11 cellular contexts compared by ENCODE assay signal in genomic region chr1:8540266-8540926, GRCh38.
DNase-seq lines count a peak whose midpoint lies in the region; ATAC-seq, FAIRE-seq and TF ChIP-seq lines count a peak whose summit lies in the region.
"Had no signal": no experiment of that assay in that cellular context is flagged by ENCODE, and none has a peak within 500 bp of the region (broad histone marks: within the 10 kb centered on the region; RNA-seq: fewer than 3 reads in every experiment).

No MANE protein-coding gene starts in this region.

- 69 to 89% methylated on average over 3 of the region's 3 CpGs for WGBS in body of pancreas, 2 donors

- H3K4me3 ChIP-seq in ACC112 (ENCODE audit: low read depth, low read length): no peak overlapping the region
- H3K4me3 ChIP-seq in breast epithelium: no peak overlapping the region
- no peak overlapping the region for H3K4me3 ChIP-seq in body of pancreas
- H3K4me3 ChIP-seq: PC-9 had no signal

- TF ChIP-seq CTCF in breast epithelium (IDR thresholded peaks at IDR 0.05): no peak
- TF ChIP-seq CTCF in body of pancreas (IDR thresholded peaks at IDR 0.05): no peak

- DNase-seq in breast epithelium (ENCODE audit: low spot score in 2 of 2): no peak
- no peak for DNase-seq in memory B cell (ENCODE audit: low spot score in 2 of 2)
- no peak for DNase-seq in T-cell
- no peak for DNase-seq in RCC 7860 (ENCODE audit: low spot score)
- no peak for DNase-seq in body of pancreas
- DNase-seq: COR-L47; effector memory CD4-positive, alpha-beta T cell; PC-9 had no signal

- H3K9me3 ChIP-seq in breast epithelium: no peaks in the 10 kb centered on the region
- no peaks in the 10 kb centered on the region for H3K9me3 ChIP-seq in body of pancreas

- no peak for FAIRE-seq in RCC 7860 (lab: Jason Lieb, UNC)

- H3K4me1 Mint-ChIP-seq in memory B cell (peaks cover 14% of the 10 kb centered on the region), T-cell (peaks cover 13 to 35% (median 23%) of the 10 kb centered on the region in 3 donors)

- TF ChIP-seq POLR2A in breast epithelium (IDR thresholded peaks at IDR 0.05) (no peak), body of pancreas (IDR thresholded peaks at IDR 0.05) (no peak)

- H3K36me3 ChIP-seq in ACC112 (ENCODE audit: insufficient read depth, low read length) (peaks cover 12% of the 10 kb centered on the region; the same call in 1 of the 2 replicates), breast epithelium (no peaks in the 10 kb centered on the region), body of pancreas (replicated peaks in 1 of 2; ENCODE audit: insufficient read depth in 1 of 2, low read depth in 2 of 2) (no peaks in the 10 kb centered on the region)

- CTCF ChIA-PET in T-cell (lab: Charles Lee): no interaction called here

- ATAC-seq in HG03135 (IDR thresholded peaks at IDR 0.05; ENCODE audit: unreplicated experiment): peak; percentile 60
- no peak for ATAC-seq in memory B cell (ENCODE audit: low read depth)
- ATAC-seq in T-cell (replicated peaks in 1 of 4): no peak
- ATAC-seq in HG02678 (IDR thresholded peaks at IDR 0.05; ENCODE audit: unreplicated experiment): no peak
- ATAC-seq in body of pancreas: no peak

- H3K27ac Mint-ChIP-seq in memory B cell (peak overlapping the region; percentile 62), T-cell (no peak overlapping the region)

- H3K4me3 Mint-ChIP-seq in memory B cell (no peak overlapping the region), T-cell (no peak overlapping the region)

- POLR2A ChIA-PET in T-cell (lab: Charles Lee): no interaction called here

- H3K36me3 Mint-ChIP-seq in memory B cell (peaks cover 24% of the 10 kb centered on the region), T-cell (peaks cover 37% of the 10 kb centered on the region)

- H3K27me3 Mint-ChIP-seq in memory B cell (no peaks in the 10 kb centered on the region), T-cell (no peaks in the 10 kb centered on the region)

- no peak overlapping the region for H2AFZ ChIP-seq in ACC112 (ENCODE audit: low read length, unreplicated experiment)
- H2AFZ ChIP-seq: PC-9 had no signal

- H3K4me1 ChIP-seq in ACC112 (ENCODE audit: control insufficient read depth, insufficient read depth, low read length, unreplicated experiment) (peaks cover 11% of the 10 kb centered on the region), breast epithelium (no peaks in the 10 kb centered on the region), body of pancreas (peaks cover 9% of the 10 kb centered on the region)

- H3K27me3 ChIP-seq in ACC112 (ENCODE audit: insufficient read depth, low read length): no peaks in the 10 kb centered on the region
- H3K27me3 ChIP-seq in breast epithelium: no peaks in the 10 kb centered on the region
- no peaks in the 10 kb centered on the region for H3K27me3 ChIP-seq in body of pancreas

- H3K9me3 Mint-ChIP-seq in memory B cell (no peaks in the 10 kb centered on the region), T-cell (peaks cover 0 to 5% (median 3%) of the 10 kb centered on the region in 3 donors)

- H3K79me2 ChIP-seq in ACC112 (ENCODE audit: control insufficient read depth, insufficient read depth, low read length, unreplicated experiment): no peaks in the 10 kb centered on the region

- H3K27ac ChIP-seq in ACC112 (ENCODE audit: low read depth, low read length): peak overlapping the region; percentile 87
- H3K27ac ChIP-seq in breast epithelium: peak overlapping the region; percentile 41 to 50
- no peak overlapping the region for H3K27ac ChIP-seq in body of pancreas
- H3K27ac ChIP-seq: PC-9 had no signal

- intact Hi-C loops in breast epithelium (cut with DNase I; ENCODE audit: low total_unique reads) (no loop called here), body of pancreas (cut with DNase I) (no loop called here)

Comparison
In these comparisons a context has a peak if more than half of its experiments do, and no peak if none do; other contexts are left out.
1. H3K27ac ChIP-seq: peak in ACC112 (single experiment) and breast epithelium (2 of 2); none in body of pancreas (0 of 4).